Comparison of ENCODE assay signal across 9 cellular contexts in genomic region chr2:218898109-218898878, GRCh38. TPM values are rescaled to one million over a fixed set of nuclear protein-coding genes. Genes with fewer than 3 reads are reported as not detected.
A peak's percentile ranks its signal among the peaks of the same experiment; 100 is the strongest.
DNase-seq lines count a peak whose midpoint lies in the region; TF ChIP-seq lines count a peak whose summit lies in the region.
"Had no signal": no experiment of that assay in that cellular context is flagged by ENCODE, and none has a peak within 500 bp of the region (broad histone marks: within the 10 kb centered on the region; RNA-seq: fewer than 3 reads in every experiment).

No MANE protein-coding gene starts in this region.

- in situ Hi-C loops in astrocyte of the cerebellum (cut with HindIII; ENCODE audit: low sequenced_read_pairs): no loop called here

- peak overlapping the region; percentile 97 for H3K27ac ChIP-seq in KMS-11

- H3K27ac Mint-ChIP-seq in T-helper 2 cell treated with Interferon-gamma antibody and Interleukin-4, amounts not matched to agents 5 μg/mL and 100 μg/mL, for 36 hours: peak overlapping the region; percentile 65

- H3K4me1 Mint-ChIP-seq in T-helper 2 cell treated with Interferon-gamma antibody and Interleukin-4, amounts not matched to agents 5 μg/mL and 100 μg/mL, for 36 hours (ENCODE audit: low read depth): peaks cover 34% of the 10 kb centered on the region

- H2AFZ ChIP-seq in KMS-11 (ENCODE audit: low read depth): peak overlapping the region; percentile 52; the same call in 1 of the 2 replicates

- H3K79me2 ChIP-seq in KMS-11 (ENCODE audit: insufficient read depth, low read depth): peaks cover 20% of the 10 kb centered on the region; the same call in 1 of the 2 replicates

- DNase-seq in COR-L47 (lab: John Stamatoyannopoulos, UW) (peak; percentile 58), GM20000 (ENCODE audit: low spot score) (peak; percentile 85), astrocyte of the cerebellum (ENCODE audit: low read depth) (no peak), iPS-NIHi11 (ENCODE audit: low spot score) (peak; percentile 90), A172 (ENCODE audit: low spot score) (no peak)
- peak; percentile 80 for DNase-seq in T-helper 2 cell treated with Interferon-gamma antibody and Interleukin-4, amounts not matched to agents 5 μg/mL and 100 μg/mL, for 36 hours (ENCODE audit: low spot score)
- DNase-seq in stimulated activated CD4-positive, alpha-beta T cell treated with anti-CD3 and anti-CD28 coated beads, Interleukin-2, amount 100 ng/mL, for 4 hours (ENCODE audit: low read depth): peak; percentile 66

- peak overlapping the region; percentile 96 for H3K4me2 ChIP-seq in KMS-11

- H3K4me1 ChIP-seq in KMS-11 (ENCODE audit: low read depth, poor library complexity, severe bottlenecking): peaks cover 44% of the 10 kb centered on the region

- no peak overlapping the region for H3K4me3 ChIP-seq in KMS-11 (IDR thresholded peaks at IDR 0.05; ENCODE audit: insufficient read depth, low read depth, low read length)
- H3K4me3 ChIP-seq in astrocyte of the cerebellum (ENCODE audit: low read depth, low read length): no peak overlapping the region

- H3K9me3 Mint-ChIP-seq in T-helper 2 cell treated with Interferon-gamma antibody and Interleukin-4, amounts not matched to agents 5 μg/mL and 100 μg/mL, for 36 hours: no peaks in the 10 kb centered on the region

- H3K27me3 Mint-ChIP-seq in T-helper 2 cell treated with Interferon-gamma antibody and Interleukin-4, amounts not matched to agents 5 μg/mL and 100 μg/mL, for 36 hours (ENCODE audit: low read depth): peaks cover 65% of the 10 kb centered on the region

- TF ChIP-seq CTCF in GM20000 (IDR thresholded peaks at IDR 0.05; ENCODE audit: extremely low read depth, missing control alignments): peak; percentile 96
- TF ChIP-seq CTCF in KMS-11 (conservative IDR thresholded peaks at IDR 0.05; ENCODE audit: low read depth, low read length): peak; percentile 93
- peak; percentile 84 for TF ChIP-seq CTCF in astrocyte of the cerebellum (IDR thresholded peaks at IDR 0.05; ENCODE audit: low read depth, low read length, missing control alignments)

- H3K36me3 ChIP-seq in KMS-11 (ENCODE audit: insufficient read depth): no peaks in the 10 kb centered on the region

- H4K20me1 ChIP-seq in KMS-11 (ENCODE audit: insufficient read depth): no peaks in the 10 kb centered on the region

- no peaks in the 10 kb centered on the region for H3K36me3 Mint-ChIP-seq in T-helper 2 cell treated with Interferon-gamma antibody and Interleukin-4, amounts not matched to agents 5 μg/mL and 100 μg/mL, for 36 hours (ENCODE audit: low read depth)

- peak overlapping the region; percentile 76 for H3K4me3 Mint-ChIP-seq in T-helper 2 cell treated with Interferon-gamma antibody and Interleukin-4, amounts not matched to agents 5 μg/mL and 100 μg/mL, for 36 hours

- H3K9ac ChIP-seq in KMS-11: peak overlapping the region; percentile 80

- no peaks in the 10 kb centered on the region for H3K27me3 ChIP-seq in KMS-11 (ENCODE audit: insufficient read depth, low read depth)

RNA-seq across cellular contexts. Expression of gene WNT10A, which starts 17.6 kb away (rescaled TPM):
- 0.36 and 1.5 TPM in 2 replicates for total RNA-seq in A172 (2014; rRNA removed; shearing (Covaris generic))

RNA-seq across cellular contexts. Expression of gene WNT6, which starts 38.7 kb away (rescaled TPM):
- total RNA-seq in A172 (2014; rRNA removed; shearing (Covaris generic)): 0.24 TPM in 1 of 2 replicates, not detected in the other
- total RNA-seq: T-helper 2 cell treated with Interferon-gamma antibody and Interleukin-4, amounts not matched to agents 100 ng/mL and 5 ng/mL, for 36 hours had no signal

Comparison
In these comparisons a context has a peak if more than half of its experiments do, and no peak if none do; other contexts are left out.
1. DNase-seq: peak in COR-L47 (single experiment), GM20000 (single experiment), T-helper 2 cell treated with Interferon-gamma antibody and Interleukin-4, amounts not matched to agents 5 μg/mL and 100 μg/mL, for 36 hours (single experiment), iPS-NIHi11 (single experiment) and stimulated activated CD4-positive, alpha-beta T cell treated with anti-CD3 and anti-CD28 coated beads, Interleukin-2, amount 100 ng/mL, for 4 hours (single experiment); none in astrocyte of the cerebellum (single experiment) and A172 (single experiment).
2. Peak in every context shown above with its lines, with median percentiles within 50 percentile points of each other: CTCF ChIP-seq.